Comparison of ENCODE assay signal across 9 cellular contexts in genomic region chr21:44637851-44638348, GRCh38. TPM values are rescaled to one million over a fixed set of nuclear protein-coding genes. Genes with fewer than 3 reads are reported as not detected.
"Had no signal": no experiment of that assay in that cellular context is flagged by ENCODE, and none has a peak within 500 bp of the region (broad histone marks: within the 10 kb centered on the region; RNA-seq: fewer than 3 reads in every experiment).

No MANE protein-coding gene starts in this region.

RNA-seq across cellular contexts. Expression of gene KRTAP10-10, which starts 0.7 kb away (rescaled TPM):
- total RNA-seq: activated CD4-positive, alpha-beta memory T cell treated with anti-CD3 and anti-CD28 coated beads for 36 hours; activated CD4-positive, alpha-beta T cell treated with anti-CD3 and anti-CD28 coated beads, Interleukin-2, amount 10 ng/mL, durations not matched to agents 24 days and 14 days; activated naive CD4-positive, alpha-beta T cell treated with anti-CD3 and anti-CD28 coated beads, Interleukin-2, amount 50 U/mL, for 72 hours; activated T-cell treated with anti-CD3 and anti-CD28 coated beads, Interleukin-2, amount 50 U/mL, for 4 hours; astrocyte; cardiac muscle cell; SK-MEL-5; T-helper 17 cell; WTC11 had no signal
- polyA plus RNA-seq: cardiac muscle cell had no signal

RNA-seq across cellular contexts. Expression of gene KRTAP10-11, which starts 8.3 kb away (rescaled TPM):
- total RNA-seq: activated CD4-positive, alpha-beta memory T cell treated with anti-CD3 and anti-CD28 coated beads for 36 hours; activated CD4-positive, alpha-beta T cell treated with anti-CD3 and anti-CD28 coated beads, Interleukin-2, amount 10 ng/mL, durations not matched to agents 24 days and 14 days; activated naive CD4-positive, alpha-beta T cell treated with anti-CD3 and anti-CD28 coated beads, Interleukin-2, amount 50 U/mL, for 72 hours; activated T-cell treated with anti-CD3 and anti-CD28 coated beads, Interleukin-2, amount 50 U/mL, for 4 hours; astrocyte; cardiac muscle cell; SK-MEL-5; T-helper 17 cell; WTC11 had no signal
- polyA plus RNA-seq: cardiac muscle cell had no signal

RNA-seq across cellular contexts. Expression of gene KRTAP10-9, which starts 11.0 kb away (rescaled TPM):
- total RNA-seq: activated CD4-positive, alpha-beta memory T cell treated with anti-CD3 and anti-CD28 coated beads for 36 hours; activated CD4-positive, alpha-beta T cell treated with anti-CD3 and anti-CD28 coated beads, Interleukin-2, amount 10 ng/mL, durations not matched to agents 24 days and 14 days; activated naive CD4-positive, alpha-beta T cell treated with anti-CD3 and anti-CD28 coated beads, Interleukin-2, amount 50 U/mL, for 72 hours; activated T-cell treated with anti-CD3 and anti-CD28 coated beads, Interleukin-2, amount 50 U/mL, for 4 hours; astrocyte; cardiac muscle cell; SK-MEL-5; T-helper 17 cell; WTC11 had no signal
- polyA plus RNA-seq: cardiac muscle cell had no signal

RNA-seq across cellular contexts. Expression of gene KRTAP12-4, which starts 16.6 kb away (rescaled TPM):
- total RNA-seq: activated CD4-positive, alpha-beta memory T cell treated with anti-CD3 and anti-CD28 coated beads for 36 hours; activated CD4-positive, alpha-beta T cell treated with anti-CD3 and anti-CD28 coated beads, Interleukin-2, amount 10 ng/mL, durations not matched to agents 24 days and 14 days; activated naive CD4-positive, alpha-beta T cell treated with anti-CD3 and anti-CD28 coated beads, Interleukin-2, amount 50 U/mL, for 72 hours; activated T-cell treated with anti-CD3 and anti-CD28 coated beads, Interleukin-2, amount 50 U/mL, for 4 hours; astrocyte; cardiac muscle cell; SK-MEL-5; T-helper 17 cell; WTC11 had no signal
- polyA plus RNA-seq: cardiac muscle cell had no signal

RNA-seq across cellular contexts. Expression of gene KRTAP12-3, which starts 19.8 kb away (rescaled TPM):
- total RNA-seq: activated CD4-positive, alpha-beta memory T cell treated with anti-CD3 and anti-CD28 coated beads for 36 hours; activated CD4-positive, alpha-beta T cell treated with anti-CD3 and anti-CD28 coated beads, Interleukin-2, amount 10 ng/mL, durations not matched to agents 24 days and 14 days; activated naive CD4-positive, alpha-beta T cell treated with anti-CD3 and anti-CD28 coated beads, Interleukin-2, amount 50 U/mL, for 72 hours; activated T-cell treated with anti-CD3 and anti-CD28 coated beads, Interleukin-2, amount 50 U/mL, for 4 hours; astrocyte; cardiac muscle cell; SK-MEL-5; T-helper 17 cell; WTC11 had no signal
- polyA plus RNA-seq: cardiac muscle cell had no signal
